In the genomic region with DNA sequence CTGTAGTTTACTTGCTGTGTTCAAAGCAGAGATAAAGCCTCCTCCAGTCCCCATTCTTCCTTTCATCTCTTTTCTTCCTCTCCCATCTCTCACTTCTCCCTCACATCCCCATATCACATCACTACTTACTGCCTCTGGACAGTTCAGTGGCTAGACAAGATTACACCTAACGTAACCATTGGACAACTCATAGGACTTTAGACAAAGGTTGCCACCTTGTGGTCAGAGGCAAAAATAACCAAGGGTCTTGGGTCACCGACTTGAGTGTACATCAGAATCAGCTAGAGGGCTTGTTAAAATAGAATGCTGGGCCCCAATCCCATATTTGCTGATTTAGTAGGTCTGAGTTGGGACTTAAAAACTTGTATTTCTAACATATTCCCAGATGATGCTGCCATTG, we compare ENCODE assay signal across 8 cellular contexts.
DNase-seq lines count a peak whose midpoint lies in the region; ATAC-seq and TF ChIP-seq lines count a peak whose summit lies in the region.

No MANE protein-coding gene starts in this region.

- peaks cover 4% of the 10 kb centered on the region for H3K27me3 Mint-ChIP-seq in activated naive CD8-positive, alpha-beta T cell treated with anti-CD3 and anti-CD28 coated beads, Interleukin-2, amount 50 U/mL, for 24 hours

- no peak overlapping the region for H3K27ac ChIP-seq in 22Rv1

- H3K36me3 Mint-ChIP-seq in activated naive CD8-positive, alpha-beta T cell treated with anti-CD3 and anti-CD28 coated beads, Interleukin-2, amount 50 U/mL, for 24 hours (ENCODE audit: low read depth), result no peaks in the 10 kb centered on the region

- H3K27ac Mint-ChIP-seq in activated naive CD8-positive, alpha-beta T cell treated with anti-CD3 and anti-CD28 coated beads, Interleukin-2, amount 50 U/mL, for 24 hours, result no peak overlapping the region

- no peak overlapping the region for H3K4me3 Mint-ChIP-seq in activated naive CD8-positive, alpha-beta T cell treated with anti-CD3 and anti-CD28 coated beads, Interleukin-2, amount 50 U/mL, for 24 hours

- H3K4me1 Mint-ChIP-seq in activated naive CD8-positive, alpha-beta T cell treated with anti-CD3 and anti-CD28 coated beads, Interleukin-2, amount 50 U/mL, for 24 hours, result no peaks in the 10 kb centered on the region

- no peaks in the 10 kb centered on the region for H3K9me3 Mint-ChIP-seq in activated naive CD8-positive, alpha-beta T cell treated with anti-CD3 and anti-CD28 coated beads, Interleukin-2, amount 50 U/mL, for 24 hours

- peak; percentile 39 for DNase-seq in Daoy (ENCODE audit: low read depth)
- peak; percentile 67 for DNase-seq in NCI-H748 (lab: John Stamatoyannopoulos, UW; ENCODE audit: unreplicated experiment)
- DNase-seq in activated naive CD8-positive, alpha-beta T cell treated with anti-CD3 and anti-CD28 coated beads, Interleukin-2, amount 50 U/mL, for 24 hours, result peak; percentile 3
- DNase-seq in iPS-NIHi11 (ENCODE audit: low spot score), result peak; percentile 51
- peak; percentile 2 for DNase-seq in stimulated activated CD4-positive, alpha-beta T cell treated with anti-CD3 and anti-CD28 coated beads, Interleukin-4, amount 100 ng/mL, for 1 hour

- peak; percentile 77 for ATAC-seq in HG02763 (IDR thresholded peaks at IDR 0.05; ENCODE audit: unreplicated experiment)
- no peak for ATAC-seq in activated naive CD8-positive, alpha-beta T cell treated with anti-CD3 and anti-CD28 coated beads, Interleukin-2, amount 50 U/mL, for 24 hours
- ATAC-seq in HG03521 (IDR thresholded peaks at IDR 0.05; ENCODE audit: unreplicated experiment), result no peak

- TF ChIP-seq CTCF in 22Rv1 (IDR thresholded peaks at IDR 0.05), result peak; percentile 51

Comparison
In these comparisons a context has a peak if more than half of its experiments do, and no peak if none do; other contexts are left out.
1. DNase-seq: peak in every context shown above with its lines; median percentile 67 in NCI-H748; 51 in iPS-NIHi11; 39 in Daoy; 3 in activated naive CD8-positive, alpha-beta T cell treated with anti-CD3 and anti-CD28 coated beads, Interleukin-2, amount 50 U/mL, for 24 hours; 2 in stimulated activated CD4-positive, alpha-beta T cell treated with anti-CD3 and anti-CD28 coated beads, Interleukin-4, amount 100 ng/mL, for 1 hour.